24 cellular contexts compared by ENCODE assay signal in the genomic region with DNA sequence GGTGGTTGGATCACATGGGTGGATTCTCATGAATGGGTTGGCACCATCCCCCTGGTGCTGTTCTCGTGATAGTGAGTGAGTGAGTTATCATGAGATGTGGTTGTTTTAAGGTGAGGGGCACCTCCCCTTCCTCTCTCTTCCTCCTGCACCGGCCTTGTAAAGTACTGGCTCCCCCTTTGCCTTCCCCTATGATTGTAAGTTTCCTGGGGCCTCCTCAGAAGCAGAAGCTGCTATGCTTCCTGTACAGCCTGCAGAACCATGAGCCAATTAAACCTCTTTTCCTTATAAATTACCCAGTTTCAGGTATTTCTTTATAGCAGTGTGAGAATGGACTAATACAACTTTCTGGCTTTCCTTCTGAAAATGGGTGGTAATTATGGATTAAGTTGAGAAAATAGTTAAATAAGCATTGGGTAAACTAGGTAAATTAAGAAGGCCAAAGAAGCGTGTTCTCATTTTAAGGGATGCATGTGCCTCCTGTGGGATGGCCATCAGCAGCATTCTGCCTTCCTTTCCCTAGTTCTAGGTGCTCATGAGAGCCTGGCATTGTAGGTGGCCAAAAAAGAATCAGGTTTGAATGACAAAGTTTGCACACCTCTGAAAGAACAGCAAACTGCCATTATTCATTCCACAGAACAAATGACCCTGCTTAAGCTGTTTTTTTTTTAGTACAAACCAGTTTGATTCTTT.
A peak's percentile ranks its signal among the peaks of the same experiment; 100 is the strongest.
DNase-seq lines count a peak whose midpoint lies in the region; ATAC-seq, FAIRE-seq and TF ChIP-seq lines count a peak whose summit lies in the region.
"Had no signal": no experiment of that assay in that cellular context is flagged by ENCODE, and none has a peak within 500 bp of the region (broad histone marks: within the 10 kb centered on the region; RNA-seq: fewer than 3 reads in every experiment).

No MANE protein-coding gene starts in this region.

- TF ChIP-seq POLR2A in right lobe of liver (IDR thresholded peaks at IDR 0.05) (no peak), HepG2 (IDR thresholded peaks at IDR 0.05; ENCODE audit: insufficient read depth in 1 of 2, low read depth in 2 of 2, low read length in 2 of 2) (no peak)

- H3K79me2 ChIP-seq in HepG2 (ENCODE audit: insufficient read depth, low read length) (no peaks in the 10 kb centered on the region), hepatocyte (no peaks in the 10 kb centered on the region), parathyroid adenoma (peaks cover 10% of the 10 kb centered on the region), mesendoderm (ENCODE audit: control insufficient read depth, insufficient read depth, low read length) (no peaks in the 10 kb centered on the region)

- no peak for TF ChIP-seq RAD21 in HepG2 (CRISPR knock-in tag; IDR thresholded peaks at IDR 0.05)

- no peak overlapping the region for H3K18ac ChIP-seq in mesendoderm (ENCODE audit: low read length)

- peaks cover 0 to 9% (median 2%) of the 10 kb centered on the region in 4 donors for H3K4me1 ChIP-seq in right lobe of liver
- no peaks in the 10 kb centered on the region for H3K4me1 ChIP-seq in HepG2 (ENCODE audit: insufficient read depth, low read length)
- peaks cover 27% of the 10 kb centered on the region for H3K4me1 ChIP-seq in hepatocyte (ENCODE audit: insufficient read depth)
- H3K4me1 ChIP-seq in parathyroid adenoma: peaks cover 21% of the 10 kb centered on the region
- H3K4me1 ChIP-seq in SJCRH30: no peaks in the 10 kb centered on the region
- no peaks in the 10 kb centered on the region for H3K4me1 ChIP-seq in mesendoderm (ENCODE audit: control insufficient read depth, low read depth, low read length)
- H3K4me1 ChIP-seq in upper lobe of right lung: peaks cover 10% of the 10 kb centered on the region
- H3K4me1 ChIP-seq: BE2C, neural progenitor cell had no signal

- no peak overlapping the region for H3K4me2 ChIP-seq in HepG2 (ENCODE audit: low read depth, low read length)
- peak overlapping the region; percentile 12 for H3K4me2 ChIP-seq in hepatocyte
- peak overlapping the region; percentile 24 for H3K4me2 ChIP-seq in parathyroid adenoma (ENCODE audit: low read length)
- H3K4me2 ChIP-seq in mesendoderm (ENCODE audit: low read length): no peak overlapping the region
- H3K4me2 ChIP-seq: neural progenitor cell had no signal

- intact Hi-C loops in right lobe of liver (cut with DNase I): no loop called here
- intact Hi-C loops in HepG2 (cut with micrococcal nuclease; ENCODE audit: unreplicated experiment): no loop called here
- intact Hi-C loops in upper lobe of right lung (cut with DNase I): no loop called here

- in situ Hi-C loops in HepG2 (cut with HindIII; ENCODE audit: extremely low pct_ligation_motif_present, low pct_unique_long_range_greater_than_20kb): no loop called here

- DNase-seq in right lobe of liver: no peak
- DNase-seq in HepG2 (ENCODE audit: low spot score): no peak
- DNase-seq in hepatocyte (ENCODE audit: low spot score): no peak
- no peak for DNase-seq in SJCRH30
- no peak for DNase-seq in mesendoderm
- DNase-seq in activated naive CD4-positive, alpha-beta T cell (lab: John Stamatoyannopoulos, UW): no peak
- DNase-seq in upper lobe of right lung: no peak
- DNase-seq: activated CD4-positive, alpha-beta T cell treated with anti-CD3 and anti-CD28 coated beads, Interleukin-2, amount 50 U/mL, for 48 hours; BE2C; foreskin melanocyte; immature natural killer cell; NCI-H1092; NCI-H187; NCI-H2171; NCI-H510A treated with DMSO at 0.1 percent for 48 hours; stimulated activated naive CD4-positive, alpha-beta T cell treated with Interleukin-2 at 50 U/mL for 16 hours had no signal

- no peak overlapping the region for H2AK5ac ChIP-seq in mesendoderm (ENCODE audit: low read length)

- WGBS in right lobe of liver (ENCODE audit: insufficient coverage, low coverage, low lambda C conversion rate, missing lambda C conversion rate): 82% methylated on average over 1 of the region's 3 CpGs
- WGBS in HepG2 (ENCODE audit: low lambda C conversion rate): 8% methylated on average over 3 of the region's 3 CpGs
- 89% methylated on average over 3 of the region's 3 CpGs for WGBS in hepatocyte (ENCODE audit: low lambda C conversion rate, missing lambda C conversion rate)
- no CpG with 5 or more reads among the region's 3 CpGs for WGBS in mesendoderm (ENCODE audit: extremely low coverage, insufficient coverage, low lambda C conversion rate)

- H3K9me2 ChIP-seq in hepatocyte (replicated peaks; ENCODE audit: insufficient read depth): no peaks in the 10 kb centered on the region

- no peak overlapping the region for H3K56ac ChIP-seq in mesendoderm (ENCODE audit: low read length)

- POLR2A ChIA-PET in HepG2 (lab: Yijun Ruan, JAX): no interaction called here

- no peak overlapping the region for H2BK5ac ChIP-seq in mesendoderm (ENCODE audit: low read length)

- no peak overlapping the region for H2BK120ac ChIP-seq in mesendoderm (ENCODE audit: low read depth, low read length)

- H4K20me1 ChIP-seq in HepG2 (ENCODE audit: insufficient read depth, low read length) (no peaks in the 10 kb centered on the region), hepatocyte (ENCODE audit: insufficient read depth, poor library complexity, severe bottlenecking) (no peaks in the 10 kb centered on the region)

- TF ChIP-seq EP300 in HepG2 (IDR thresholded peaks at IDR 0.05; ENCODE audit: low read depth in 2 of 2, low read length in 2 of 2) (no peak), HepG2 (CRISPR knock-in tag; IDR thresholded peaks at IDR 0.05; ENCODE audit: borderline replicate concordance) (no peak)

- H2AFZ ChIP-seq in HepG2 (ENCODE audit: low read length): no peak overlapping the region
- H2AFZ ChIP-seq in hepatocyte: no peak overlapping the region
- H2AFZ ChIP-seq in parathyroid adenoma: peak overlapping the region; percentile 1
- H2AFZ ChIP-seq: GM23248 had no signal

- no peak for FAIRE-seq in HepG2 (lab: Jason Lieb, UNC)
- FAIRE-seq: G401.6 had no signal

- H3K23ac ChIP-seq in mesendoderm (ENCODE audit: low read length): no peak overlapping the region

- no peak overlapping the region for H3K4ac ChIP-seq in mesendoderm (ENCODE audit: low read depth, low read length)

- H4K8ac ChIP-seq in mesendoderm (ENCODE audit: low read depth, low read length): no peak overlapping the region

- H3K4me3 ChIP-seq in right lobe of liver (no peak overlapping the region), HepG2 (replicated peaks in 1 of 3; ENCODE audit: insufficient read depth in 1 of 3, low read depth in 2 of 3, low read length in 3 of 3) (no peak overlapping the region), hepatocyte (no peak overlapping the region), parathyroid adenoma (ENCODE audit: low read depth, low read length) (no peak overlapping the region), SJCRH30 (no peak overlapping the region), mesendoderm (ENCODE audit: low read length) (no peak overlapping the region), upper lobe of right lung (no peak overlapping the region)
- H3K4me3 ChIP-seq: cardiac muscle cell, esophagus muscularis mucosa, GM23248, neural progenitor cell had no signal

- no peaks in the 10 kb centered on the region for H3K27me3 ChIP-seq in right lobe of liver
- no peaks in the 10 kb centered on the region for H3K27me3 ChIP-seq in HepG2 (ENCODE audit: control insufficient read depth in 1 of 2, insufficient read depth in 2 of 2, low read length in 2 of 2)
- H3K27me3 ChIP-seq in hepatocyte: no peaks in the 10 kb centered on the region
- no peaks in the 10 kb centered on the region for H3K27me3 ChIP-seq in parathyroid adenoma (ENCODE audit: control insufficient read depth, insufficient read depth, low read length)
- no peaks in the 10 kb centered on the region for H3K27me3 ChIP-seq in SJCRH30
- no peaks in the 10 kb centered on the region for H3K27me3 ChIP-seq in mesendoderm (ENCODE audit: insufficient read depth, low read length, poor library complexity)
- H3K27me3 ChIP-seq in upper lobe of right lung: no peaks in the 10 kb centered on the region
- H3K27me3 ChIP-seq: BE2C, cardiac muscle cell, esophagus muscularis mucosa, neural progenitor cell had no signal

- H4K5ac ChIP-seq in mesendoderm (ENCODE audit: low read length): no peak overlapping the region

- H3K9me3 ChIP-seq in right lobe of liver (no peaks in the 10 kb centered on the region), HepG2 (ENCODE audit: low read length) (no peaks in the 10 kb centered on the region), hepatocyte (ENCODE audit: low read depth) (no peaks in the 10 kb centered on the region), parathyroid adenoma (ENCODE audit: control insufficient read depth, low read length) (no peaks in the 10 kb centered on the region), SJCRH30 (replicated peaks) (no peaks in the 10 kb centered on the region), upper lobe of right lung (no peaks in the 10 kb centered on the region)
- H3K9me3 ChIP-seq: BE2C, esophagus muscularis mucosa had no signal

- CTCF ChIA-PET in HepG2 (lab: Yijun Ruan, JAX; ENCODE audit: low intra/inter-chr PET ratio, low total read pairs): no interaction called here

- BruUV-seq in HepG2 (replicated peaks; lab: Mats Ljungman, UMichigan): no TSS peak

- TF ChIP-seq CTCF in right lobe of liver (IDR thresholded peaks at IDR 0.05) (no peak), HepG2 (CRISPR knock-in tag; IDR thresholded peaks at IDR 0.05) (no peak), hepatocyte (IDR thresholded peaks at IDR 0.05; ENCODE audit: poor library complexity) (no peak), parathyroid adenoma (IDR thresholded peaks at IDR 0.05) (no peak), upper lobe of right lung (IDR thresholded peaks at IDR 0.05) (no peak)

- no peaks in the 10 kb centered on the region for H3K79me1 ChIP-seq in mesendoderm (ENCODE audit: low read length)

- H3K36me3 ChIP-seq in right lobe of liver (no peaks in the 10 kb centered on the region), HepG2 (replicated peaks in 1 of 2; ENCODE audit: control insufficient read depth in 1 of 2, insufficient read depth in 2 of 2, low read length in 2 of 2) (no peaks in the 10 kb centered on the region), hepatocyte (replicated peaks; ENCODE audit: insufficient read depth, low read depth) (peaks cover 2% of the 10 kb centered on the region), parathyroid adenoma (ENCODE audit: control insufficient read depth, insufficient read depth, low read length) (no peaks in the 10 kb centered on the region), SJCRH30 (no peaks in the 10 kb centered on the region), mesendoderm (ENCODE audit: control insufficient read depth, insufficient read depth, low read length) (no peaks in the 10 kb centered on the region), upper lobe of right lung (no peaks in the 10 kb centered on the region)
- H3K36me3 ChIP-seq: BE2C, cardiac muscle cell, neural progenitor cell had no signal

- H3K27ac ChIP-seq in right lobe of liver (no peak overlapping the region), HepG2 (ENCODE audit: extremely low read length, insufficient read depth, low read length) (no peak overlapping the region), hepatocyte (peak overlapping the region; percentile 76), parathyroid adenoma (peak overlapping the region; percentile 61), SJCRH30 (no peak overlapping the region), mesendoderm (ENCODE audit: low read depth, low read length) (no peak overlapping the region), upper lobe of right lung (no peak overlapping the region)
- H3K27ac ChIP-seq: cardiac muscle cell, esophagus muscularis mucosa, GM23248, HL-60, neural progenitor cell had no signal

- peak; percentile 18 to 46 (median 36) for ATAC-seq in right lobe of liver
- ATAC-seq in HepG2: no peak
- ATAC-seq in upper lobe of right lung: no peak
- ATAC-seq: Panc1 had no signal

- no peak overlapping the region for H2BK15ac ChIP-seq in mesendoderm (replicated peaks; ENCODE audit: low read depth)

- H3K9ac ChIP-seq in HepG2 (ENCODE audit: insufficient read depth, low read depth, low read length) (no peak overlapping the region), parathyroid adenoma (no peak overlapping the region), mesendoderm (ENCODE audit: low read length) (no peak overlapping the region)
- H3K9ac ChIP-seq: GM23248, neural progenitor cell had no signal

Comparison
In these comparisons a context has a peak if more than half of its experiments do, and no peak if none do; other contexts are left out.
1. ATAC-seq: peak in right lobe of liver (4 of 4); none in HepG2 (single experiment) and upper lobe of right lung (single experiment).
2. H3K27ac ChIP-seq: peak in hepatocyte (single experiment) and parathyroid adenoma (single experiment); none in right lobe of liver (0 of 3), HepG2 (single experiment), SJCRH30 (single experiment), mesendoderm (single experiment) and upper lobe of right lung (single experiment).
3. H3K4me2 ChIP-seq: peak in hepatocyte (single experiment) and parathyroid adenoma (single experiment); none in HepG2 (single experiment) and mesendoderm (single experiment).